1 cellular context compared by ENCODE assay signal in genomic region chr2:27408601-27409320, GRCh38.
TF ChIP-seq lines count a peak whose summit lies in the region.

No MANE protein-coding gene starts in this region.

TF ChIP-seq in K562, 482 proteins besides CTCF, POLR2A, EP300 and RAD21 (continued from another document and continues in another):
- no peak for TF ChIP-seq ZNF146 (CRISPR knock-in tag; IDR thresholded peaks at IDR 0.05; ENCODE audit: unreplicated experiment)
- no peak for TF ChIP-seq THRA (IDR thresholded peaks at IDR 0.05)
- no peak for TF ChIP-seq NR2F6 (CRISPR knock-in tag; IDR thresholded peaks at IDR 0.05)
- no peak for TF ChIP-seq ATF6 (CRISPR knock-in tag; IDR thresholded peaks at IDR 0.05)
- no peak for TF ChIP-seq TGIF2 (CRISPR knock-in tag; IDR thresholded peaks at IDR 0.05)
- no peak for TF ChIP-seq ARID3B (CRISPR knock-in tag; IDR thresholded peaks at IDR 0.05; ENCODE audit: borderline replicate concordance)
- TF ChIP-seq FOXK2 (conservative IDR thresholded peaks at IDR 0.05 in 1 of 2, IDR thresholded peaks at IDR 0.05 in 1 of 2; ENCODE audit: low read depth in 2 of 2) = no peak
- no peak for TF ChIP-seq ZHX1 (conservative IDR thresholded peaks at IDR 0.05; ENCODE audit: low read length)
- TF ChIP-seq ZNF445 (CRISPR knock-in tag; IDR thresholded peaks at IDR 0.05; ENCODE audit: low read depth) = no peak
- no peak for TF ChIP-seq ZNF175 (CRISPR knock-in tag; IDR thresholded peaks at IDR 0.05; ENCODE audit: low read depth)
- no peak for TF ChIP-seq KAT2B (IDR thresholded peaks at IDR 0.05; ENCODE audit: low read depth, low read length)
- 0 out of 2 replicates have a peak, but pooled peaks have one; percentile 34 for TF ChIP-seq ZBTB1 (CRISPR knock-in tag; IDR thresholded peaks at IDR 0.05; ENCODE audit: borderline replicate concordance, low read depth)
- TF ChIP-seq PRDM10 (IDR thresholded peaks at IDR 0.05; ENCODE audit: partially characterized antibody) = no peak
- TF ChIP-seq ZNF592 (IDR thresholded peaks at IDR 0.05) = no peak
- TF ChIP-seq ZNF764 (CRISPR knock-in tag; IDR thresholded peaks at IDR 0.05; ENCODE audit: low read depth) = no peak
- TF ChIP-seq NKRF (IDR thresholded peaks at IDR 0.05; ENCODE audit: borderline replicate concordance) = peak; percentile 77
- TF ChIP-seq SMARCA5 (IDR thresholded peaks at IDR 0.05) = no peak
- no peak for TF ChIP-seq ZBTB34 (CRISPR knock-in tag; IDR thresholded peaks at IDR 0.05)
- TF ChIP-seq HLTF (IDR thresholded peaks at IDR 0.05) = no peak
- no peak for TF ChIP-seq TOE1 (IDR thresholded peaks at IDR 0.05; ENCODE audit: borderline replicate concordance)
- no peak for TF ChIP-seq TOE1 (CRISPR knock-in tag; IDR thresholded peaks at IDR 0.05; ENCODE audit: borderline replicate concordance, low read depth)
- no peak for TF ChIP-seq CC2D1A (IDR thresholded peaks at IDR 0.05)
- TF ChIP-seq POLR2AphosphoS2 (IDR thresholded peaks at IDR 0.05; ENCODE audit: low read length) = no peak
- 0 out of 2 replicates have a peak, but pooled peaks have one; percentile 8 for TF ChIP-seq MITF (IDR thresholded peaks at IDR 0.05)
- TF ChIP-seq GABPA (tag; conservative IDR thresholded peaks at IDR 0.05; ENCODE audit: low read depth) = no peak
- no peak for TF ChIP-seq SMAD3 (CRISPR knock-in tag; conservative IDR thresholded peaks at IDR 0.05)
- TF ChIP-seq ZNF699 (CRISPR knock-in tag; IDR thresholded peaks at IDR 0.05; ENCODE audit: insufficient replicate concordance) = no peak
- TF ChIP-seq GATA2 (CRISPR knock-in tag; IDR thresholded peaks at IDR 0.05) = no peak
- no peak for TF ChIP-seq MCM7 (IDR thresholded peaks at IDR 0.05)
- no peak for TF ChIP-seq THRAP3 (IDR thresholded peaks at IDR 0.05; ENCODE audit: borderline replicate concordance)
- TF ChIP-seq NCOA4 (IDR thresholded peaks at IDR 0.05; ENCODE audit: partially characterized antibody) = no peak
- TF ChIP-seq NFATC3 (IDR thresholded peaks at IDR 0.05) = no peak
- TF ChIP-seq ZBTB7A (IDR thresholded peaks at IDR 0.05; ENCODE audit: borderline replicate concordance, control insufficient read depth, low read depth, low read length) = peak; percentile 75
- TF ChIP-seq MTA2 (IDR thresholded peaks at IDR 0.05; ENCODE audit: low read depth) = no peak
- TF ChIP-seq SRSF3 (IDR thresholded peaks at IDR 0.05; ENCODE audit: insufficient read depth, low read length) = 0 out of 2 replicates have a peak, but pooled peaks have one; percentile 42
- TF ChIP-seq CTBP1 (IDR thresholded peaks at IDR 0.05; ENCODE audit: borderline replicate concordance) = no peak
- TF ChIP-seq POLR3A (IDR thresholded peaks at IDR 0.05; ENCODE audit: borderline replicate concordance, extremely low read depth, insufficient read depth, insufficient read length) = no peak
- TF ChIP-seq HDAC2 (IDR thresholded peaks at IDR 0.05) = no peak; the same call in 1 of the 2 replicates
- peak in 1 of 2 experiments; percentile 64; a peak in 2 of 4 replicates for TF ChIP-seq HDAC1 (IDR thresholded peaks at IDR 0.05)
- no peak for TF ChIP-seq CBFA2T3 (IDR thresholded peaks at IDR 0.05)
- TF ChIP-seq SRSF1 (IDR thresholded peaks at IDR 0.05; ENCODE audit: low read depth, low read length) = no peak
- TF ChIP-seq MYC (IDR thresholded peaks at IDR 0.05; ENCODE audit: low read depth, low read length) = no peak
- TF ChIP-seq MYC (CRISPR knock-in tag; IDR thresholded peaks at IDR 0.05; ENCODE audit: borderline replicate concordance, low read depth) = peak; percentile 85; the same call in 1 of the 2 replicates
